Comparison of ENCODE assay signal across 25 cellular contexts in genomic region chr11:556857-557256, GRCh38. TPM values are rescaled to one million over a fixed set of nuclear protein-coding genes. Genes with fewer than 3 reads are reported as not detected.
DNase-seq lines count a peak whose midpoint lies in the region; ATAC-seq and TF ChIP-seq lines count a peak whose summit lies in the region.
"Had no signal": no experiment of that assay in that cellular context is flagged by ENCODE, and none has a peak within 500 bp of the region (broad histone marks: within the 10 kb centered on the region; RNA-seq: fewer than 3 reads in every experiment).

No MANE protein-coding gene starts in this region.

- H3K18ac ChIP-seq in mesenchymal stem cell (ENCODE audit: low read depth in 1 of 2, low read length in 2 of 2) = no peak overlapping the region

- H2BK15ac ChIP-seq in mesenchymal stem cell (ENCODE audit: low read depth, poor library complexity, severe bottlenecking) = no peak overlapping the region

- no peak overlapping the region for H2BK12ac ChIP-seq in mesenchymal stem cell (ENCODE audit: low read length in 2 of 2)

- H3K27me3 ChIP-seq in CD4-positive, CD25-positive, alpha-beta regulatory T cell (ENCODE audit: control insufficient read depth, insufficient read depth, low read length) = no peaks in the 10 kb centered on the region
- H3K27me3 ChIP-seq in HUES6 (ENCODE audit: control insufficient read depth, insufficient read depth, low read length) = peaks cover 44% of the 10 kb centered on the region
- peaks cover 12 to 86% of the 10 kb centered on the region in 2 experiments for H3K27me3 ChIP-seq in mesenchymal stem cell (ENCODE audit: control insufficient read depth in 1 of 2, insufficient read depth in 1 of 2, low read length in 2 of 2)
- H3K27me3 ChIP-seq in WERI-Rb-1 (ENCODE audit: insufficient read depth, low read depth, severe bottlenecking) = peaks cover 19% of the 10 kb centered on the region
- H3K27me3 ChIP-seq: testis had no signal

- POLR2A ChIA-PET in naive thymus-derived CD8-positive, alpha-beta T cell (lab: Charles Lee) = interaction anchor here (0.7 to 7.7 kb wide), 8 partner anchors 8 to 170 kb away, joined by 3 to 47 read pairs (median 12); partner anchors contain the start of genes HRAS, LRRC56 and PHRF1

- no peak overlapping the region for H2BK120ac ChIP-seq in mesenchymal stem cell (ENCODE audit: low read depth, low read length)

- no peak overlapping the region for H3K23ac ChIP-seq in mesenchymal stem cell (ENCODE audit: low read length in 2 of 2)

- peaks cover 4% of the 10 kb centered on the region for H3K27me3 Mint-ChIP-seq in CD4-positive, CD25-positive, alpha-beta regulatory T cell
- H3K27me3 Mint-ChIP-seq in effector memory CD8-positive, alpha-beta T cell = no peaks in the 10 kb centered on the region
- no peaks in the 10 kb centered on the region for H3K27me3 Mint-ChIP-seq in naive thymus-derived CD8-positive, alpha-beta T cell
- H3K27me3 Mint-ChIP-seq: CD4-positive, alpha-beta memory T cell had no signal

- H3K4ac ChIP-seq in mesenchymal stem cell (ENCODE audit: low read depth in 1 of 2, low read length in 2 of 2) = no peak overlapping the region

- no peaks in the 10 kb centered on the region for H3K36me3 ChIP-seq in CD4-positive, CD25-positive, alpha-beta regulatory T cell (ENCODE audit: control insufficient read depth, insufficient read depth, low read length)
- no peaks in the 10 kb centered on the region for H3K36me3 ChIP-seq in HUES6 (ENCODE audit: control insufficient read depth, insufficient read depth, low read length)
- H3K36me3 ChIP-seq in mesenchymal stem cell (ENCODE audit: control insufficient read depth in 1 of 2, insufficient read depth in 2 of 2, low read depth in 1 of 2, low read length in 2 of 2) = peaks cover 0 to under 1% of the 10 kb centered on the region in 2 experiments
- H3K36me3 ChIP-seq in WERI-Rb-1 = no peaks in the 10 kb centered on the region
- H3K36me3 ChIP-seq: ascending aorta, right atrium auricular region, vagina had no signal

- H3K4me3 ChIP-seq in CD4-positive, CD25-positive, alpha-beta regulatory T cell (ENCODE audit: low read depth, low read length) = no peak overlapping the region
- H3K4me3 ChIP-seq in HUES6 (ENCODE audit: low read depth, low read length) (peak overlapping the region; percentile 81; the same call in 1 of the 2 replicates), mesenchymal stem cell (ENCODE audit: insufficient read depth in 1 of 2, low read depth in 1 of 2, low read length in 2 of 2) (no peak overlapping the region), WERI-Rb-1 (ENCODE audit: low read depth, low read length) (no peak overlapping the region)
- H3K4me3 ChIP-seq: GM23248, right atrium auricular region had no signal

- no peak overlapping the region for H4K8ac ChIP-seq in mesenchymal stem cell (ENCODE audit: low read length)

- H3K79me1 ChIP-seq in mesenchymal stem cell (replicated peaks; ENCODE audit: low read length, poor library complexity, severe bottlenecking) = peaks cover 3% of the 10 kb centered on the region

- H3K4me3 Mint-ChIP-seq in CD4-positive, CD25-positive, alpha-beta regulatory T cell = peak overlapping the region in 3 of 4 donors; percentile 66 to 80 (median 73)
- peak overlapping the region; percentile 37 to 43 for H3K4me3 Mint-ChIP-seq in effector memory CD8-positive, alpha-beta T cell
- H3K4me3 Mint-ChIP-seq in naive thymus-derived CD8-positive, alpha-beta T cell = peak overlapping the region in 7 of 10 donors; percentile 42 to 75 (median 50)
- H3K4me3 Mint-ChIP-seq: T-helper 2 cell treated with Interferon-gamma antibody and Interleukin-4, amounts not matched to agents 5 μg/mL and 100 μg/mL, for 36 hours had no signal

- H4K91ac ChIP-seq in mesenchymal stem cell (ENCODE audit: low read length) = no peak overlapping the region

- H3K27ac Mint-ChIP-seq in CD4-positive, CD25-positive, alpha-beta regulatory T cell = peak overlapping the region in 1 of 3 donors; percentile 89
- peak overlapping the region in 1 of 2 donors; percentile 29 for H3K27ac Mint-ChIP-seq in effector memory CD8-positive, alpha-beta T cell
- H3K27ac Mint-ChIP-seq in naive thymus-derived CD8-positive, alpha-beta T cell = peak overlapping the region in 2 of 10 donors; percentile 40 to 59
- H3K27ac Mint-ChIP-seq: activated naive CD4-positive, alpha-beta T cell treated with anti-CD3 and anti-CD28 coated beads, Interleukin-2, amount 50 U/mL, for 72 hours; nephron progenitor cell; T-helper 2 cell treated with Interferon-gamma antibody and Interleukin-4, amounts not matched to agents 5 μg/mL and 100 μg/mL, for 36 hours had no signal

- no peak overlapping the region for H2AK5ac ChIP-seq in mesenchymal stem cell (ENCODE audit: low read length, severe bottlenecking)

- 87% methylated on average over 19 of the region's 19 CpGs for WGBS in mesenchymal stem cell

- H2BK5ac ChIP-seq in mesenchymal stem cell (ENCODE audit: low read depth, low read length, poor library complexity, severe bottlenecking) = no peak overlapping the region

- no peak overlapping the region for H3K9ac ChIP-seq in HUES6 (ENCODE audit: low read length)
- no peak overlapping the region for H3K9ac ChIP-seq in mesenchymal stem cell (ENCODE audit: low read length)
- H3K9ac ChIP-seq: GM23248, parathyroid adenoma, SK-N-SH had no signal

- no peak for DNase-seq in CD4-positive, CD25-positive, alpha-beta regulatory T cell
- DNase-seq in effector memory CD8-positive, alpha-beta T cell = no peak
- DNase-seq in naive thymus-derived CD8-positive, alpha-beta T cell = no peak
- DNase-seq in mesenchymal stem cell (no peak), WERI-Rb-1 (no peak)
- DNase-seq: caudate nucleus; GDM1; NCI-H1048; NCI-H187; SK-N-SH; stimulated activated CD4-positive, alpha-beta T cell treated with anti-CD3 and anti-CD28 coated beads, Interleukin-4, amount 100 ng/mL, for 4 hours; stimulated activated naive CD4-positive, alpha-beta T cell treated with Interleukin-2 at 50 U/mL for 16 hours; testis had no signal

- H3K9me3 Mint-ChIP-seq in CD4-positive, CD25-positive, alpha-beta regulatory T cell = no peaks in the 10 kb centered on the region
- H3K9me3 Mint-ChIP-seq in effector memory CD8-positive, alpha-beta T cell = no peaks in the 10 kb centered on the region
- H3K9me3 Mint-ChIP-seq in naive thymus-derived CD8-positive, alpha-beta T cell = no peaks in the 10 kb centered on the region
- H3K9me3 Mint-ChIP-seq: activated naive CD4-positive, alpha-beta T cell treated with anti-CD3 and anti-CD28 coated beads, Interleukin-2, amount 50 U/mL, for 72 hours; CD4-positive, alpha-beta memory T cell; nephron progenitor cell; T-helper 2 cell treated with Interferon-gamma antibody and Interleukin-4, amounts not matched to agents 5 μg/mL and 100 μg/mL, for 36 hours had no signal

- H3K27ac ChIP-seq in CD4-positive, CD25-positive, alpha-beta regulatory T cell (ENCODE audit: insufficient read depth, low read length, poor library complexity, severe bottlenecking) = no peak overlapping the region
- H3K27ac ChIP-seq in HUES6 (ENCODE audit: low read depth, low read length) (no peak overlapping the region), mesenchymal stem cell (ENCODE audit: low read length, poor library complexity, severe bottlenecking) (no peak overlapping the region), WERI-Rb-1 (no peak overlapping the region)
- H3K27ac ChIP-seq: ascending aorta, GM23248, parathyroid adenoma, right atrium auricular region, testis, vagina had no signal

- H3K36me3 Mint-ChIP-seq in CD4-positive, CD25-positive, alpha-beta regulatory T cell = no peaks in the 10 kb centered on the region
- H3K36me3 Mint-ChIP-seq in effector memory CD8-positive, alpha-beta T cell (ENCODE audit: insufficient read depth) = peaks cover 25% of the 10 kb centered on the region
- H3K36me3 Mint-ChIP-seq in naive thymus-derived CD8-positive, alpha-beta T cell = no peaks in the 10 kb centered on the region
- H3K36me3 Mint-ChIP-seq: activated naive CD4-positive, alpha-beta T cell treated with anti-CD3 and anti-CD28 coated beads, Interleukin-2, amount 50 U/mL, for 72 hours had no signal

- H3K9me3 ChIP-seq in CD4-positive, CD25-positive, alpha-beta regulatory T cell (ENCODE audit: control insufficient read depth in 2 of 2, low read length in 2 of 2) = no peaks in the 10 kb centered on the region
- H3K9me3 ChIP-seq in HUES6 (ENCODE audit: control insufficient read depth, insufficient read depth, low read depth, low read length) (no peaks in the 10 kb centered on the region), mesenchymal stem cell (ENCODE audit: control insufficient read depth, low read length) (no peaks in the 10 kb centered on the region), WERI-Rb-1 (ENCODE audit: severe bottlenecking) (no peaks in the 10 kb centered on the region)
- H3K9me3 ChIP-seq: ascending aorta, right atrium auricular region, SK-N-SH, testis, vagina had no signal

- H3K4me2 ChIP-seq in mesenchymal stem cell (ENCODE audit: low read length, poor library complexity, severe bottlenecking) = no peak overlapping the region
- H3K4me2 ChIP-seq: SK-N-SH had no signal

- no peak for TF ChIP-seq CTCF in WERI-Rb-1 (IDR thresholded peaks at IDR 0.05; ENCODE audit: low read depth, low read length)

- no peak overlapping the region for H3K14ac ChIP-seq in mesenchymal stem cell (ENCODE audit: low read length in 2 of 2)

- peaks cover 0 to 21% (median 8%) of the 10 kb centered on the region in 4 donors for H3K4me1 Mint-ChIP-seq in CD4-positive, CD25-positive, alpha-beta regulatory T cell
- H3K4me1 Mint-ChIP-seq in effector memory CD8-positive, alpha-beta T cell (ENCODE audit: low read depth in 2 of 2) = peaks cover 5 to 14% of the 10 kb centered on the region in 2 donors
- peaks cover 7 to 22% (median 16%) of the 10 kb centered on the region in 4 donors for H3K4me1 Mint-ChIP-seq in naive thymus-derived CD8-positive, alpha-beta T cell

- H2AFZ ChIP-seq in mesenchymal stem cell (ENCODE audit: low read depth, low read length) = no peak overlapping the region
- H2AFZ ChIP-seq: GM23248, parathyroid adenoma had no signal

- no peak for ATAC-seq in CD4-positive, CD25-positive, alpha-beta regulatory T cell (ENCODE audit: low read depth in 2 of 2)
- no peak for ATAC-seq in effector memory CD8-positive, alpha-beta T cell (replicated peaks)
- no peak for ATAC-seq in naive thymus-derived CD8-positive, alpha-beta T cell
- ATAC-seq in GM21528 (IDR thresholded peaks at IDR 0.05; ENCODE audit: low FRiP score, unreplicated experiment) = no peak
- no peak for ATAC-seq in HG02885 (IDR thresholded peaks at IDR 0.05; ENCODE audit: poor library complexity, unreplicated experiment)
- ATAC-seq: activated naive CD4-positive, alpha-beta T cell treated with anti-CD3 and anti-CD28 coated beads, Interleukin-2, amount 50 U/mL, for 72 hours had no signal

- peaks cover 42% of the 10 kb centered on the region for H3K4me1 ChIP-seq in CD4-positive, CD25-positive, alpha-beta regulatory T cell (ENCODE audit: control insufficient read depth, insufficient read depth, low read length, poor library complexity, severe bottlenecking)
- H3K4me1 ChIP-seq in HUES6 (ENCODE audit: control insufficient read depth, insufficient read depth, low read length) (peaks cover 18% of the 10 kb centered on the region), mesenchymal stem cell (ENCODE audit: control insufficient read depth, insufficient read depth, low read depth, low read length) (peaks cover 30% of the 10 kb centered on the region)
- H3K4me1 ChIP-seq: parathyroid adenoma had no signal

RNA-seq across cellular contexts. Expression of gene LMNTD2, which starts 3.7 kb away (rescaled TPM):
- total RNA-seq in CD4-positive, CD25-positive, alpha-beta regulatory T cell = 5.1 TPM
- 1 to 10 TPM in 2 of 4 donors, under 1 TPM in 2; 0.79 to 1.4 (median 1.0) TPM for polyA plus RNA-seq in CD4-positive, CD25-positive, alpha-beta regulatory T cell
- 1 to 10 TPM; 6.5 to 7.2 TPM for total RNA-seq in naive thymus-derived CD8-positive, alpha-beta T cell
- 1 to 10 TPM in 1 of 3 donors, under 1 TPM in 2; 0.96 to 1.9 (median 0.99) TPM for polyA plus RNA-seq in naive thymus-derived CD8-positive, alpha-beta T cell
- polyA plus RNA-seq in mesenchymal stem cell (2013, experiment 1 of 2) = 0.46 TPM
- 0.67 TPM for polyA plus RNA-seq in mesenchymal stem cell (2013, experiment 2 of 2)

RNA-seq across cellular contexts. Expression of gene RASSF7, which starts 3.9 kb away (rescaled TPM):
- 27.2 TPM for total RNA-seq in CD4-positive, CD25-positive, alpha-beta regulatory T cell
- polyA plus RNA-seq in CD4-positive, CD25-positive, alpha-beta regulatory T cell = 10 to 100 TPM; 23.9 to 34.2 (median 31.8) TPM
- total RNA-seq in naive thymus-derived CD8-positive, alpha-beta T cell = 10 to 100 TPM; 33.7 to 37.6 TPM
- polyA plus RNA-seq in naive thymus-derived CD8-positive, alpha-beta T cell = 10 to 100 TPM; 22.5 to 32.3 (median 24.2) TPM
- polyA plus RNA-seq in mesenchymal stem cell (2013, experiment 1 of 2) = 3.2 TPM
- polyA plus RNA-seq in mesenchymal stem cell (2013, experiment 2 of 2) = 2.3 TPM

RNA-seq across cellular contexts. Expression of gene PHRF1, which starts 19.4 kb away (rescaled TPM):
- 43.8 TPM for total RNA-seq in CD4-positive, CD25-positive, alpha-beta regulatory T cell
- polyA plus RNA-seq in CD4-positive, CD25-positive, alpha-beta regulatory T cell = 1 to 10 TPM; 3.8 to 6.0 (median 5.0) TPM
- total RNA-seq in naive thymus-derived CD8-positive, alpha-beta T cell = 10 to 100 TPM; 48.9 to 54.7 TPM
- polyA plus RNA-seq in naive thymus-derived CD8-positive, alpha-beta T cell = 10 to 100 TPM in 1 of 3 donors, 1 to 10 TPM in 2; 3.5 to 19.8 (median 6.7) TPM
- 13.2 TPM for polyA plus RNA-seq in mesenchymal stem cell (2013, experiment 1 of 2)
- 11.9 TPM for polyA plus RNA-seq in mesenchymal stem cell (2013, experiment 2 of 2)

RNA-seq across cellular contexts. Expression of gene LRRC56, which starts 19.5 kb away (rescaled TPM):
- 5.8 TPM for total RNA-seq in CD4-positive, CD25-positive, alpha-beta regulatory T cell
- polyA plus RNA-seq in CD4-positive, CD25-positive, alpha-beta regulatory T cell = 1 to 10 TPM in 2 of 4 donors, under 1 TPM in 2; 0.89 to 3.1 (median 1.8) TPM
- total RNA-seq in naive thymus-derived CD8-positive, alpha-beta T cell = 1 to 10 TPM; 4.4 to 5.2 TPM
- polyA plus RNA-seq in naive thymus-derived CD8-positive, alpha-beta T cell = 1 to 10 TPM in 1 of 3 donors, under 1 TPM in 2; 0.32 to 1.1 (median 0.44) TPM
- polyA plus RNA-seq in mesenchymal stem cell (2013, experiment 1 of 2) = 1.2 TPM
- polyA plus RNA-seq in mesenchymal stem cell (2013, experiment 2 of 2) = 1.2 TPM
- total RNA-seq: ascending aorta had no signal

RNA-seq across cellular contexts. Expression of gene HRAS, which starts 21.5 kb away (rescaled TPM):
- total RNA-seq in CD4-positive, CD25-positive, alpha-beta regulatory T cell = 35.0 TPM
- polyA plus RNA-seq in CD4-positive, CD25-positive, alpha-beta regulatory T cell = 10 to 100 TPM; 15.9 to 35.2 (median 21.1) TPM
- total RNA-seq in naive thymus-derived CD8-positive, alpha-beta T cell = 10 to 100 TPM; 36.2 to 40.7 TPM
- 10 to 100 TPM in 2 of 3 donors, 1 to 10 TPM in 1; 8.6 to 26.7 (median 15.3) TPM for polyA plus RNA-seq in naive thymus-derived CD8-positive, alpha-beta T cell
- 41.9 TPM for polyA plus RNA-seq in mesenchymal stem cell (2013, experiment 1 of 2)
- polyA plus RNA-seq in mesenchymal stem cell (2013, experiment 2 of 2) = 42.6 TPM
